ENCODE assay signal across 8 cellular contexts in the genomic region with DNA sequence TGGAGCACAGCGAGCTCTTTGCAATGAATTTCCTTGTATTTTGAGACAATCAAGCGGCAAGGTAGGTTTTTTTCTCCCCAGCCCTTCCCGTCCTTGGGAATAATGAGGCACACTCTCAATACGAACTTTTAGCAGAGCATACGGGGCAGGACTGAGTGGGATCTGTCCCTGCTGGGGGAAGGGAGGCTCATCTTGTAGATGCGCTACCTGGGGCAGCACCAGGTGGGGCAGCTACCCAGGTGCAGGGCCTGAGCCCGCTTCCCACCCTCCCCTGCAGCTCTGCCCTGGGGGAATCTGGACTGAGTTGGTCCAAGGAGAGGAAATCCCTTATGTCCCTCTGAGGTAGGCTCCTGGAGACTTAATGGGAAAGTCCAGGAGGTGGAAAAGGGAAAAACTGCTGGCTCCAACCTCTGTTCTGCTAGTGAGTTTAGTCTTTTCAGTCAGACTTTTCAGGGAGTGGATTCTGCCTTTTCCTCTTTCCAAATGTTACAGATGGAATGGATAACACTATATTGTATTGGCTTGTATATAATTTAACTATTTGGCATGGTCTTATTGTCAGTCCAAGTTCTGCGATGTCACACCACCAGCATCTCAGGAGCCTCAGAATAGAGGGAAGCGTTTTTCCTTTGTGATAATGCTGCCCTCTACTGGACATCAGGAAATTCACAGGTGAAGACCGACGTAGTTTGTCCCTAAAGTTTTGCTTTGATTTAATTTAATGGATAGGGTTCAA. TPM values are rescaled to one million over a fixed set of nuclear protein-coding genes. Genes with fewer than 3 reads are reported as not detected.
DNase-seq lines count a peak whose midpoint lies in the region; ATAC-seq, FAIRE-seq and TF ChIP-seq lines count a peak whose summit lies in the region.

No MANE protein-coding gene starts in this region.

- no peaks in the 10 kb centered on the region for H3K36me3 Mint-ChIP-seq in T-helper 2 cell treated with Interferon-gamma antibody and Interleukin-4, amounts not matched to agents 5 μg/mL and 100 μg/mL, for 36 hours (ENCODE audit: low read depth)

- no peaks in the 10 kb centered on the region for H3K9me3 Mint-ChIP-seq in T-helper 2 cell treated with Interferon-gamma antibody and Interleukin-4, amounts not matched to agents 5 μg/mL and 100 μg/mL, for 36 hours

- H3K36me3 ChIP-seq in osteoblast (ENCODE audit: insufficient read depth, low read length): no peaks in the 10 kb centered on the region

- no peak overlapping the region for H3K4me3 ChIP-seq in LNCaP clone FGC (ENCODE audit: low read depth, low read length)
- no peak overlapping the region for H3K4me3 ChIP-seq in osteoblast (ENCODE audit: insufficient read depth, low read length)

- no peaks in the 10 kb centered on the region for H4K20me1 ChIP-seq in osteoblast (ENCODE audit: insufficient read depth, low read length)

- no peak overlapping the region for H3K27ac Mint-ChIP-seq in T-helper 2 cell treated with Interferon-gamma antibody and Interleukin-4, amounts not matched to agents 5 μg/mL and 100 μg/mL, for 36 hours

- H3K4me1 ChIP-seq in osteoblast (ENCODE audit: insufficient read depth, low read length): no peaks in the 10 kb centered on the region

- H3K9me3 ChIP-seq in osteoblast (ENCODE audit: low read depth, low read length): no peaks in the 10 kb centered on the region

- ATAC-seq in HG02623 (IDR thresholded peaks at IDR 0.05; ENCODE audit: unreplicated experiment): no peak
- no peak for ATAC-seq in GM19455 (IDR thresholded peaks at IDR 0.05; ENCODE audit: unreplicated experiment)

- H3K4me2 ChIP-seq in osteoblast (ENCODE audit: insufficient read depth, low read length): no peak overlapping the region

- DNase-seq in AG08396 (ENCODE audit: low spot score) (peak; percentile 57), LNCaP clone FGC (ENCODE audit: low read depth) (peak; percentile 8), fibroblast of the conjunctiva (ENCODE audit: low read depth) (peak; percentile 17), osteoblast (ENCODE audit: insufficient read length, low spot score, missing footprints) (peak; percentile 78)
- peak; percentile 8 for DNase-seq in T-helper 2 cell treated with Interferon-gamma antibody and Interleukin-4, amounts not matched to agents 5 μg/mL and 100 μg/mL, for 36 hours (ENCODE audit: low spot score)

- H3K4me1 Mint-ChIP-seq in T-helper 2 cell treated with Interferon-gamma antibody and Interleukin-4, amounts not matched to agents 5 μg/mL and 100 μg/mL, for 36 hours (ENCODE audit: low read depth): no peaks in the 10 kb centered on the region

- peaks cover 4% of the 10 kb centered on the region for H3K27me3 ChIP-seq in osteoblast (ENCODE audit: insufficient read depth, low read length)

- H3K27ac ChIP-seq in osteoblast (ENCODE audit: low read depth, low read length): no peak overlapping the region

- peak; percentile 64 for FAIRE-seq in G401.6 (lab: Jason Lieb, UNC)

- no peaks in the 10 kb centered on the region for H3K79me2 ChIP-seq in osteoblast (ENCODE audit: insufficient read depth, low read length)

- H2AFZ ChIP-seq in osteoblast (ENCODE audit: low read length): no peak overlapping the region

- no peaks in the 10 kb centered on the region for H3K27me3 Mint-ChIP-seq in T-helper 2 cell treated with Interferon-gamma antibody and Interleukin-4, amounts not matched to agents 5 μg/mL and 100 μg/mL, for 36 hours (ENCODE audit: low read depth)

- TF ChIP-seq CTCF in LNCaP clone FGC (IDR thresholded peaks at IDR 0.05; ENCODE audit: control insufficient read depth, extremely low read depth, insufficient read depth) (peak; percentile 78), osteoblast (IDR thresholded peaks at IDR 0.05; ENCODE audit: extremely low read depth, low read depth, low read length) (peak; percentile 77)

- no peak overlapping the region for H3K4me3 Mint-ChIP-seq in T-helper 2 cell treated with Interferon-gamma antibody and Interleukin-4, amounts not matched to agents 5 μg/mL and 100 μg/mL, for 36 hours

RNA-seq across cellular contexts. Expression of gene CES1, which starts 9.6 kb away (rescaled TPM):
- 2.9 and 5.6 TPM in 2 replicates for total RNA-seq in osteoblast

RNA-seq across cellular contexts. Expression of gene CES5A, which starts 32.6 kb away (rescaled TPM):
- total RNA-seq in osteoblast: not detected in 2 replicates

Comparison
In these comparisons a context has a peak if more than half of its experiments do, and no peak if none do; other contexts are left out.
1. DNase-seq: peak in every context shown above with its lines; median percentile 78 in osteoblast; 57 in AG08396; 17 in fibroblast of the conjunctiva; 8 in LNCaP clone FGC; 8 in T-helper 2 cell treated with Interferon-gamma antibody and Interleukin-4, amounts not matched to agents 5 μg/mL and 100 μg/mL, for 36 hours.